Comparison of ENCODE assay signal across 10 cellular contexts in genomic region chr1:9881838-9882249, GRCh38. TPM values are rescaled to one million over a fixed set of nuclear protein-coding genes. Genes with fewer than 3 reads are reported as not detected.
DNase-seq lines count a peak whose midpoint lies in the region; ATAC-seq and TF ChIP-seq lines count a peak whose summit lies in the region.
"Had no signal": no experiment of that assay in that cellular context is flagged by ENCODE, and none has a peak within 500 bp of the region (broad histone marks: within the 10 kb centered on the region; RNA-seq: fewer than 3 reads in every experiment).

No MANE protein-coding gene starts in this region.

- no peaks in the 10 kb centered on the region for H3K9me2 ChIP-seq in MM.1S (replicated peaks; ENCODE audit: insufficient read depth, low read length)

- no peak overlapping the region for H3K4me3 Mint-ChIP-seq in T-helper 17 cell

- H3K36me3 ChIP-seq in left ventricle myocardium inferior (no peaks in the 10 kb centered on the region), fibroblast of lung (ENCODE audit: control insufficient read depth, insufficient read depth, low read length) (no peaks in the 10 kb centered on the region), MM.1S (replicated peaks; ENCODE audit: insufficient read depth, low read length) (no peaks in the 10 kb centered on the region)

- H3K27ac ChIP-seq in left ventricle myocardium inferior (replicated peaks), result peak overlapping the region; percentile 88
- no peak overlapping the region for H3K27ac ChIP-seq in fibroblast of lung (ENCODE audit: insufficient read depth, low read length)
- no peak overlapping the region for H3K27ac ChIP-seq in MM.1S (ENCODE audit: low read length)
- H3K27ac ChIP-seq: SK-N-MC had no signal

- H3K4me2 ChIP-seq in fibroblast of lung (ENCODE audit: extremely low read depth, insufficient read depth, low read length) (peak overlapping the region; percentile 44), MM.1S (ENCODE audit: low read depth, low read length) (no peak overlapping the region)

- peaks cover 17% of the 10 kb centered on the region for H3K4me1 Mint-ChIP-seq in T-helper 17 cell

- no peak for TF ChIP-seq CTCF in left ventricle myocardium inferior (IDR thresholded peaks at IDR 0.05; ENCODE audit: borderline replicate concordance)
- no peak for TF ChIP-seq CTCF in fibroblast of lung (conservative IDR thresholded peaks at IDR 0.05 in 1 of 2, IDR thresholded peaks at IDR 0.05 in 1 of 2; ENCODE audit: low read depth in 1 of 2, low read length in 2 of 2)
- no peak for TF ChIP-seq CTCF in MM.1S (IDR thresholded peaks at IDR 0.05; ENCODE audit: low read length)

- H3K36me3 Mint-ChIP-seq in T-helper 17 cell (ENCODE audit: low read depth), result peaks cover 2% of the 10 kb centered on the region

- ATAC-seq in left cardiac atrium (no peak), T-helper 17 cell (no peak), HG03196 (IDR thresholded peaks at IDR 0.05; ENCODE audit: unreplicated experiment) (no peak)

- H3K27me3 Mint-ChIP-seq in T-helper 17 cell, result no peaks in the 10 kb centered on the region

- no peak overlapping the region for H3K4me3 ChIP-seq in left ventricle myocardium inferior
- H3K4me3 ChIP-seq in fibroblast of lung (replicated peaks in 1 of 4; ENCODE audit: control extremely low read depth in 1 of 4, insufficient read depth in 1 of 4, low read depth in 3 of 4, low read length in 4 of 4), result no peak overlapping the region
- H3K4me3 ChIP-seq in MM.1S (ENCODE audit: low read length), result no peak overlapping the region
- H3K4me3 ChIP-seq: SK-N-MC had no signal

- H2AFZ ChIP-seq in fibroblast of lung (ENCODE audit: low read length), result no peak overlapping the region
- H2AFZ ChIP-seq in MM.1S (ENCODE audit: low read length), result no peak overlapping the region

- peak overlapping the region; percentile 86 for H3K27ac Mint-ChIP-seq in T-helper 17 cell

- intact Hi-C loops in left ventricle myocardium inferior (cut with micrococcal nuclease), result no loop called here
- intact Hi-C loops in left cardiac atrium (cut with DNase I), result no loop called here

- H3K4me1 ChIP-seq in left ventricle myocardium inferior (peaks cover 66% of the 10 kb centered on the region), fibroblast of lung (ENCODE audit: control insufficient read depth, extremely low read depth, insufficient read depth, low read length) (peaks cover 10% of the 10 kb centered on the region), MM.1S (ENCODE audit: low read length) (no peaks in the 10 kb centered on the region)

- H3K79me2 ChIP-seq in fibroblast of lung (ENCODE audit: control insufficient read depth, insufficient read depth, low read length) (no peaks in the 10 kb centered on the region), MM.1S (ENCODE audit: low read length) (no peaks in the 10 kb centered on the region)

- no peaks in the 10 kb centered on the region for H3F3A ChIP-seq in MM.1S (ENCODE audit: insufficient read depth, low read length)

- H4K20me1 ChIP-seq in fibroblast of lung (ENCODE audit: control insufficient read depth, extremely low read depth, insufficient read depth, low read length) (no peaks in the 10 kb centered on the region), MM.1S (ENCODE audit: insufficient read depth, low read length) (no peaks in the 10 kb centered on the region)

- no peaks in the 10 kb centered on the region for H3K27me3 ChIP-seq in left ventricle myocardium inferior (ENCODE audit: low read depth)
- no peaks in the 10 kb centered on the region for H3K27me3 ChIP-seq in fibroblast of lung (ENCODE audit: control insufficient read depth, insufficient read depth, low read length)
- H3K27me3 ChIP-seq in MM.1S (replicated peaks; ENCODE audit: insufficient read depth, low read length), result no peaks in the 10 kb centered on the region

- H3K9me3 ChIP-seq in left ventricle myocardium inferior (replicated peaks) (no peaks in the 10 kb centered on the region), T-helper 17 cell (ENCODE audit: control insufficient read depth, low read length, poor library complexity, severe bottlenecking) (no peaks in the 10 kb centered on the region), fibroblast of lung (ENCODE audit: control insufficient read depth, insufficient read depth, low read depth, low read length) (no peaks in the 10 kb centered on the region), MM.1S (replicated peaks; ENCODE audit: insufficient read depth, low read length) (no peaks in the 10 kb centered on the region)

- H3K9ac ChIP-seq in fibroblast of lung (ENCODE audit: insufficient read depth, low read length) (no peak overlapping the region), MM.1S (ENCODE audit: low read length) (no peak overlapping the region)

- DNase-seq in left ventricle myocardium inferior (no peak), left cardiac atrium (no peak), T-helper 17 cell (no peak), fibroblast of lung (ENCODE audit: low read depth in 2 of 2) (peak; percentile 15 to 73), superior temporal gyrus (ENCODE audit: extremely low spot score) (no peak), activated gamma-delta T cell treated with Interleukin-2 at 50 U/mL for 16 hours (no peak), MM.1S (no peak)
- DNase-seq: glutamatergic neuron had no signal

RNA-seq across cellular contexts. Expression of gene CTNNBIP1, which starts 28.2 kb away (rescaled TPM):
- 42.6 TPM for total RNA-seq in left ventricle myocardium inferior
- 10 to 100 TPM; 32.2 to 34.1 TPM for total RNA-seq in left cardiac atrium
- 10 to 100 TPM in 1 of 2 donors, 1 to 10 TPM in 1; 9.2 to 10.5 TPM for total RNA-seq in T-helper 17 cell
- 16.4 and 16.5 TPM in 2 replicates for total RNA-seq in fibroblast of lung
- 19.0 and 27.6 TPM in 2 replicates for polyA plus RNA-seq in fibroblast of lung
- 15.2 and 25.5 TPM in 2 replicates for polyA plus RNA-seq in fibroblast of lung (2012)
- polyA minus RNA-seq in fibroblast of lung (ENCODE audit: low replicate concordance), result 16.9 and 17.1 TPM in 2 replicates

RNA-seq across cellular contexts. Expression of gene CLSTN1, which starts 58.1 kb away (rescaled TPM):
- total RNA-seq in left ventricle myocardium inferior, result 63.5 TPM
- 10 to 100 TPM; 62.5 to 64.1 TPM for total RNA-seq in left cardiac atrium
- 10 to 100 TPM; 86.3 to 91.5 TPM for total RNA-seq in T-helper 17 cell
- 78.6 and 115 TPM in 2 replicates for total RNA-seq in fibroblast of lung
- polyA plus RNA-seq in fibroblast of lung, result 57.4 and 65.3 TPM in 2 replicates
- 108 and 116 TPM in 2 replicates for polyA plus RNA-seq in fibroblast of lung (2012)
- 173 and 203 TPM in 2 replicates for polyA minus RNA-seq in fibroblast of lung (ENCODE audit: low replicate concordance)

Comparison
In these comparisons a context has a peak if more than half of its experiments do, and no peak if none do; other contexts are left out.
1. DNase-seq: peak in fibroblast of lung (2 of 2); none in left ventricle myocardium inferior (single experiment), left cardiac atrium (single experiment), T-helper 17 cell (0 of 3), superior temporal gyrus (single experiment), activated gamma-delta T cell treated with Interleukin-2 at 50 U/mL for 16 hours (single experiment) and MM.1S (single experiment).